In the genomic region with DNA sequence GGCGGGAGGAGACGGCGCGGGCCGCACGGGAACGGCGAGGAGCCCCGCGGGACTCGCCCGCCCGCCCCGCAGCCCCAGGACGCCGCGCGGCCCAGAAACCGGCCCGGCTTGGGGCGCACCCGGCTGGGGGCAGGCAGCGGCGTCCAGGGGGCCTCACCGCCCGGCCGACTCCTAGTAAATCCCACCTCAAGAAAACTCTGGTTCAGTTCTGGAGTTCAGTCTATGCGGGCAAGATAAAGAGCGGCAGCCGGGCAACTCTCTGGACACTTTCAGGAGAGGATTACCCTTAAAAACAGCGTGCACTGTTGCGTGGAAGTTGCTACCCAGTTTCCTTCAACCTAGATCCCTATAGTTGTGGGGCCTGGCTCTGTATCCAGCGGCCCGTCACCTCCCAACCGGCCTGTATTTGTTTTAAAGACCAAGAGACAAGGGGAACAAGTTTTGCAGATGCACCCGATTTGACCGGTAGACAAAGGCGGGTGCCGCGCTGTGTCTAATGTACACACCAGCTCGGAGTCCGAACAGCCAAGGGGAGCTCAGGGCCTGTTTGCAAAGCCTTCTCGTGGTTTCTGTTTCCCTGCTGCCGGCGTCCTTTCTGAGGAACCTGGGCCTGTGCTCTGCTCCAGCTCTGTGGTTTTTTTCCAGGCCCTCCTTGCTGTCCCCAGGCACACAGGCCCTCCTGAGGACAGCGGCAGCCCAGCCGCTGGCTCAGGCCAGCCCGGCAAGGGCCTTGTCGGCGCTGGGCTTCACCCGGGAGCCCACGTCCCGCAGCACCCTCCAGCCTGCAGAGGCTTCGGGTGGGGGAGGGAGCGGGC, we compare ENCODE assay signal across 2 cellular contexts.
TF ChIP-seq lines count a peak whose summit lies in the region.

No MANE protein-coding gene starts in this region.

TF ChIP-seq in WTC11, 78 proteins besides CTCF, POLR2A, EP300 and RAD21:
- TF ChIP-seq ZNF317 (CRISPR knock-in tag; IDR thresholded peaks at IDR 0.05; ENCODE audit: borderline replicate concordance, low read depth), result no peak

TF ChIP-seq in SK-N-SH, 30 proteins besides CTCF, POLR2A, EP300 and RAD21:
- TF ChIP-seq MEF2A (IDR thresholded peaks at IDR 0.05; ENCODE audit: borderline replicate concordance, low read depth) (no peak), SMC3 (IDR thresholded peaks at IDR 0.05; ENCODE audit: low read depth, low read length) (no peak), GABPA (IDR thresholded peaks at IDR 0.05; ENCODE audit: low read depth) (no peak), CHD2 (IDR thresholded peaks at IDR 0.05; ENCODE audit: low read length, partially characterized antibody) (no peak), GATA2 (CRISPR knock-in tag; IDR thresholded peaks at IDR 0.05) (no peak)
- TF ChIP-seq, protein P1, sequence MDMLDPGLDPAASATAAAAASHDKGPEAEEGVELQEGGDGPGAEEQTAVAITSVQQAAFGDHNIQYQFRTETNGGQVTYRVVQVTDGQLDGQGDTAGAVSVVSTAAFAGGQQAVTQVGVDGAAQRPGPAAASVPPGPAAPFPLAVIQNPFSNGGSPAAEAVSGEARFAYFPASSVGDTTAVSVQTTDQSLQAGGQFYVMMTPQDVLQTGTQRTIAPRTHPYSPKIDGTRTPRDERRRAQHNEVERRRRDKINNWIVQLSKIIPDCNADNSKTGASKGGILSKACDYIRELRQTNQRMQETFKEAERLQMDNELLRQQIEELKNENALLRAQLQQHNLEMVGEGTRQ (IDR thresholded peaks at IDR 0.05; ENCODE audit: borderline replicate concordance, low read depth, low read length), result no peak
